Comparison of ENCODE assay signal across 27 cellular contexts in the genomic region with DNA sequence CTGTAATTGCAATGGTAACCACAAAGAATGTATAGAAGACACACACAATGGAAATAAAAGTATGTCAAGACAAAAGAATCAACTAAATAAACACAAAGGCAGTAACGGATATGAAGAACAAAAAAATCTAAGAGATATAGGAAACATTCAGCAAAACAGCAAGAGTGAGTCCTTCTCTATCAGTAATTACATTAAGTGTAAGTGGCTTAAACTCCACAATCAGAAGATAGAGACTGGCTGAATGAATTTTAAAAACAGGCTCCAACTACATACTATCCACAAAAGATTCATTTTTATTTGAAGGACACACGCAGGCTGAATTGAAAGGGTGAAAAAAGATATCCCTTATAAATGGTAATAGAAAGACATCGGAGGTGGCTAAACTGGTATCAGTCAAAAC.
"Had no signal": no experiment of that assay in that cellular context is flagged by ENCODE, and none has a peak within 500 bp of the region (broad histone marks: within the 10 kb centered on the region; RNA-seq: fewer than 3 reads in every experiment).

No MANE protein-coding gene starts in this region.

- ATAC-seq: activated CD4-positive, CD25-positive, alpha-beta regulatory T cell treated with anti-CD3 and anti-CD28 coated beads, Interleukin-2, amount 50 U/mL, for 24 hours; activated CD8-positive, alpha-beta T cell treated with anti-CD3 and anti-CD28 coated beads for 36 hours; activated naive CD8-positive, alpha-beta T cell treated with anti-CD3 and anti-CD28 coated beads, Interleukin-2, amount 50 U/mL, for 24 hours; gastroesophageal sphincter; heart right ventricle; T-helper 17 cell had no signal

- H3K4me3 ChIP-seq: ascending aorta, dorsolateral prefrontal cortex, esophagus squamous epithelium, gastroesophageal sphincter, heart right ventricle had no signal

- H3K27ac ChIP-seq: ascending aorta, coronary artery, dorsolateral prefrontal cortex, epithelial cell of prostate, esophagus squamous epithelium, gastroesophageal sphincter, heart right ventricle, WERI-Rb-1 had no signal

- FAIRE-seq: bronchial epithelial cell, endothelial cell of umbilical vein had no signal

- H3K4me1 ChIP-seq: ascending aorta, esophagus squamous epithelium, gastroesophageal sphincter, heart right ventricle had no signal

- DNase-seq: activated B cell treated with CpG ODN at 0.5 μM for 24 hours; activated CD4-positive, alpha-beta T cell treated with anti-CD3 and anti-CD28 coated beads for 48 hours; activated CD4-positive, alpha-beta T cell treated with anti-CD3 and anti-CD28 coated beads, Interleukin-2, amount 50 U/mL, for 1 hour; activated CD4-positive, alpha-beta T cell treated with anti-CD3 and anti-CD28 coated beads, Interleukin-2, amount 50 U/mL, for 48 hours; activated CD8-positive, alpha-beta memory T cell treated with anti-CD3 and anti-CD28 coated beads for 24 hours; activated CD8-positive, alpha-beta T cell treated with anti-CD3 and anti-CD28 coated beads for 36 hours; activated effector memory CD4-positive, alpha-beta T cell treated with anti-CD3 and anti-CD28 coated beads, Interleukin-2, amount 50 U/mL, for 16 hours; activated naive CD4-positive, alpha-beta T cell treated with anti-CD3 and anti-CD28 coated beads for 36 hours; activated naive CD8-positive, alpha-beta T cell treated with anti-CD3 and anti-CD28 coated beads for 36 hours; activated naive CD8-positive, alpha-beta T cell treated with anti-CD3 and anti-CD28 coated beads, Interleukin-2, amount 50 U/mL, for 24 hours; activated T-cell treated with anti-CD3 and anti-CD28 coated beads, Interleukin-2, amount 50 U/mL, for 48 hours; dorsolateral prefrontal cortex; effector memory CD4-positive, alpha-beta T cell; esophagus squamous epithelium; foreskin melanocyte; heart right ventricle; T-helper 1 cell; T-helper 17 cell; T1000; WERI-Rb-1 had no signal

- H3K27me3 ChIP-seq: ascending aorta, dorsolateral prefrontal cortex, esophagus squamous epithelium, gastroesophageal sphincter, heart right ventricle had no signal
